ENCODE assay signal across 9 cellular contexts in genomic region chr14:94689218-94689984, GRCh38.
A peak's percentile ranks its signal among the peaks of the same experiment; 100 is the strongest.
DNase-seq lines count a peak whose midpoint lies in the region; ATAC-seq and TF ChIP-seq lines count a peak whose summit lies in the region.
"Had no signal": no experiment of that assay in that cellular context is flagged by ENCODE, and none has a peak within 500 bp of the region (broad histone marks: within the 10 kb centered on the region; RNA-seq: fewer than 3 reads in every experiment).

No MANE protein-coding gene starts in this region.

- H3K4me3 ChIP-seq in fibroblast of villous mesenchyme (ENCODE audit: low read depth, low read length) (peak overlapping the region; percentile 23), neutrophil (ENCODE audit: low read depth in 1 of 2, low read length in 1 of 2) (no peak overlapping the region), transverse colon (peak overlapping the region in 1 of 4 donors; percentile 24)

- H3K9me3 Mint-ChIP-seq in activated T-helper 1 cell treated with anti-CD3 and anti-CD28 coated beads, Interleukin-12 subunit alpha, Interleukin-12 subunit beta, Interleukin-2, Interleukin-4 antibody, amounts not matched to agents 30 ng/mL and 10 ng/mL and 1 ng/mL, durations not matched to agents 14 hours and 24 hours and 36 hours, result no peaks in the 10 kb centered on the region

- no peak overlapping the region for H3K27ac Mint-ChIP-seq in activated T-helper 1 cell treated with anti-CD3 and anti-CD28 coated beads, Interleukin-12 subunit alpha, Interleukin-12 subunit beta, Interleukin-2, Interleukin-4 antibody, amounts not matched to agents 30 ng/mL and 10 ng/mL and 1 ng/mL, durations not matched to agents 14 hours and 24 hours and 36 hours
- H3K27ac Mint-ChIP-seq: activated naive CD8-positive, alpha-beta T cell had no signal

- H3K27ac ChIP-seq in neutrophil, result no peak overlapping the region
- H3K27ac ChIP-seq in transverse colon, result no peak overlapping the region

- no peaks in the 10 kb centered on the region for H3K4me1 Mint-ChIP-seq in activated T-helper 1 cell treated with anti-CD3 and anti-CD28 coated beads, Interleukin-12 subunit alpha, Interleukin-12 subunit beta, Interleukin-2, Interleukin-4 antibody, amounts not matched to agents 30 ng/mL and 10 ng/mL and 1 ng/mL, durations not matched to agents 14 hours and 24 hours and 36 hours (ENCODE audit: low read depth)

- H3K36me3 ChIP-seq in neutrophil, result no peaks in the 10 kb centered on the region
- H3K36me3 ChIP-seq in transverse colon, result no peaks in the 10 kb centered on the region

- no peaks in the 10 kb centered on the region for H3K4me1 ChIP-seq in neutrophil (ENCODE audit: control insufficient read depth in 1 of 2, insufficient read depth in 1 of 2, low read depth in 1 of 2, low read length in 1 of 2)
- peaks cover 0 to 8% (median 3%) of the 10 kb centered on the region in 4 donors for H3K4me1 ChIP-seq in transverse colon

- H3K4me3 Mint-ChIP-seq in activated T-helper 1 cell treated with anti-CD3 and anti-CD28 coated beads, Interleukin-12 subunit alpha, Interleukin-12 subunit beta, Interleukin-2, Interleukin-4 antibody, amounts not matched to agents 30 ng/mL and 10 ng/mL and 1 ng/mL, durations not matched to agents 14 hours and 24 hours and 36 hours, result no peak overlapping the region
- H3K4me3 Mint-ChIP-seq: activated naive CD8-positive, alpha-beta T cell had no signal

- TF ChIP-seq POLR2A in transverse colon (IDR thresholded peaks at IDR 0.05), result no peak

- TF ChIP-seq EP300 in transverse colon (IDR thresholded peaks at IDR 0.05; ENCODE audit: low read depth), result no peak

- H3K27me3 Mint-ChIP-seq in activated T-helper 1 cell treated with anti-CD3 and anti-CD28 coated beads, Interleukin-12 subunit alpha, Interleukin-12 subunit beta, Interleukin-2, Interleukin-4 antibody, amounts not matched to agents 30 ng/mL and 10 ng/mL and 1 ng/mL, durations not matched to agents 14 hours and 24 hours and 36 hours (ENCODE audit: insufficient read depth), result peaks cover 11% of the 10 kb centered on the region

- peaks cover 29% of the 10 kb centered on the region for H3K27me3 ChIP-seq in neutrophil
- H3K27me3 ChIP-seq in transverse colon, result peaks cover 9% of the 10 kb centered on the region

- DNase-seq in Daoy (ENCODE audit: low read depth) (peak; percentile 77), NCI-H748 (lab: John Stamatoyannopoulos, UW; ENCODE audit: unreplicated experiment) (peak; percentile 68), fibroblast of villous mesenchyme (ENCODE audit: low read depth) (peak; percentile 18), transverse colon (peak; percentile 50)
- peak; percentile 16 for DNase-seq in activated T-helper 1 cell treated with anti-CD3 and anti-CD28 coated beads, Interleukin-12 subunit alpha, Interleukin-12 subunit beta, Interleukin-2, Interleukin-4 antibody, amounts not matched to agents 30 ng/mL and 10 ng/mL and 1 ng/mL, durations not matched to agents 14 hours and 24 hours and 36 hours (ENCODE audit: low spot score)

- H3K36me3 Mint-ChIP-seq in activated T-helper 1 cell treated with anti-CD3 and anti-CD28 coated beads, Interleukin-12 subunit alpha, Interleukin-12 subunit beta, Interleukin-2, Interleukin-4 antibody, amounts not matched to agents 30 ng/mL and 10 ng/mL and 1 ng/mL, durations not matched to agents 14 hours and 24 hours and 36 hours (ENCODE audit: low read depth), result no peaks in the 10 kb centered on the region
- H3K36me3 Mint-ChIP-seq: activated naive CD8-positive, alpha-beta T cell had no signal

- TF ChIP-seq CTCF in fibroblast of villous mesenchyme (IDR thresholded peaks at IDR 0.05; ENCODE audit: insufficient read depth, low read depth, low read length) (peak; percentile 91), neutrophil (IDR thresholded peaks at IDR 0.05) (peak; percentile 56), transverse colon (IDR thresholded peaks at IDR 0.05) (peak; percentile 88 to 97 (median 95))

- peak; percentile 63 for ATAC-seq in HG02588 (IDR thresholded peaks at IDR 0.05; ENCODE audit: unreplicated experiment)
- ATAC-seq in HG03457 (IDR thresholded peaks at IDR 0.05; ENCODE audit: unreplicated experiment), result no peak

- in situ Hi-C loops in transverse colon (cut with MboI; ENCODE audit: low pct_ligation_motif_present in 1 of 4, low pct_unique_long_range_greater_than_20kb in 1 of 4, low sequenced_read_pairs in 3 of 4), result loop anchor here (10.0 to 25.0 kb wide), 3 partner anchors 398 to 748 kb away; no protein-coding TSS in a partner anchor

- intact Hi-C loops in activated T-helper 1 cell treated with anti-CD3 and anti-CD28 coated beads, Interleukin-12 subunit alpha, Interleukin-12 subunit beta, Interleukin-2, Interleukin-4 antibody, amounts not matched to agents 30 ng/mL and 10 ng/mL and 1 ng/mL, durations not matched to agents 14 hours and 24 hours and 36 hours (cut with micrococcal nuclease), result loop anchor here (2.0 to 5.0 kb wide), 2 partner anchors 59 to 508 kb away; no protein-coding TSS in a partner anchor
- intact Hi-C loops in transverse colon (cut with DNase I; ENCODE audit: low total_unique reads), result loop anchor here (2.0 kb wide), 2 partner anchors 413 to 743 kb away; no protein-coding TSS in a partner anchor

- WGBS in transverse colon (ENCODE audit: low coverage in 1 of 2), 2 donors, result 13 to 18% methylated on average over 11 to 34 of the region's 35 CpGs

- no peaks in the 10 kb centered on the region for H3K9me3 ChIP-seq in neutrophil
- no peaks in the 10 kb centered on the region for H3K9me3 ChIP-seq in transverse colon

Comparison
In these comparisons a context has a peak if more than half of its experiments do, and no peak if none do; other contexts are left out.
1. DNase-seq: peak in every context shown above with its lines; median percentile 77 in Daoy; 68 in NCI-H748; 50 in transverse colon; 18 in fibroblast of villous mesenchyme; 16 in activated T-helper 1 cell treated with anti-CD3 and anti-CD28 coated beads, Interleukin-12 subunit alpha, Interleukin-12 subunit beta, Interleukin-2, Interleukin-4 antibody, amounts not matched to agents 30 ng/mL and 10 ng/mL and 1 ng/mL, durations not matched to agents 14 hours and 24 hours and 36 hours.